Comparison of ENCODE assay signal across 1 cellular context in genomic region chr22:39520054-39520873, GRCh38.
TF ChIP-seq lines count a peak whose summit lies in the region.

TSS of gene ATF4 (plus strand) at chr22:39520562. CDS start at chr22:39521446, 884 bp downstream.

TF ChIP-seq in A549, 52 proteins besides CTCF, POLR2A, EP300 and RAD21 (continued from another document):
- TF ChIP-seq ESRRA (IDR thresholded peaks at IDR 0.05; ENCODE audit: borderline replicate concordance, low read length) (no peak), HOXB13 (CRISPR knock-in tag; IDR thresholded peaks at IDR 0.05; ENCODE audit: low read depth) (peak; percentile 23; the same call in 1 of the 2 replicates), RCOR1 (IDR thresholded peaks at IDR 0.05; ENCODE audit: low read depth, low read length) (no peak), CEBPB (IDR thresholded peaks at IDR 0.05) (no peak), FOSL2 (IDR thresholded peaks at IDR 0.05) (no peak), FOSL2 (CRISPR knock-in tag; IDR thresholded peaks at IDR 0.05) (peak; percentile 9; the same call in 1 of the 2 replicates), HDAC2 (IDR thresholded peaks at IDR 0.05) (no peak), CBX8 (IDR thresholded peaks at IDR 0.05) (peak; percentile 31; the same call in 1 of the 2 replicates), NFE2L2 (conservative IDR thresholded peaks at IDR 0.05; ENCODE audit: low read length) (no peak), CHD2 (IDR thresholded peaks at IDR 0.05; ENCODE audit: low read length, partially characterized antibody) (peak; percentile 90), ZFP36 (IDR thresholded peaks at IDR 0.05; ENCODE audit: borderline replicate concordance, partially characterized antibody) (no peak), MAFK (IDR thresholded peaks at IDR 0.05; ENCODE audit: partially characterized antibody) (no peak), HES2 (IDR thresholded peaks at IDR 0.05) (no peak), ZNF302 (CRISPR knock-in tag; IDR thresholded peaks at IDR 0.05) (no peak), ZSCAN20 (CRISPR knock-in tag; IDR thresholded peaks at IDR 0.05) (no peak), SMC3 (IDR thresholded peaks at IDR 0.05) (no peak), EHF (CRISPR knock-in tag; IDR thresholded peaks at IDR 0.05) (no peak; the same call in 1 of the 2 replicates), RNF2 (IDR thresholded peaks at IDR 0.05; ENCODE audit: borderline replicate concordance, low read depth) (no peak), MAX (IDR thresholded peaks at IDR 0.05) (peak; percentile 87), NR3C1 (IDR thresholded peaks at IDR 0.05) (no peak), KDM1A (IDR thresholded peaks at IDR 0.05; ENCODE audit: low read depth) (no peak), TFCP2L1 (CRISPR knock-in tag; IDR thresholded peaks at IDR 0.05) (no peak), FOSB (CRISPR knock-in tag; IDR thresholded peaks at IDR 0.05) (peak; percentile 60; the same call in 1 of the 2 replicates), CHD4 (IDR thresholded peaks at IDR 0.05; ENCODE audit: borderline replicate concordance) (no peak), TP53 (CRISPR knock-in tag; IDR thresholded peaks at IDR 0.05) (no peak), RFX5 (IDR thresholded peaks at IDR 0.05) (no peak), USF2 (IDR thresholded peaks at IDR 0.05) (peak; percentile 95)
- TF ChIP-seq, protein P1, sequence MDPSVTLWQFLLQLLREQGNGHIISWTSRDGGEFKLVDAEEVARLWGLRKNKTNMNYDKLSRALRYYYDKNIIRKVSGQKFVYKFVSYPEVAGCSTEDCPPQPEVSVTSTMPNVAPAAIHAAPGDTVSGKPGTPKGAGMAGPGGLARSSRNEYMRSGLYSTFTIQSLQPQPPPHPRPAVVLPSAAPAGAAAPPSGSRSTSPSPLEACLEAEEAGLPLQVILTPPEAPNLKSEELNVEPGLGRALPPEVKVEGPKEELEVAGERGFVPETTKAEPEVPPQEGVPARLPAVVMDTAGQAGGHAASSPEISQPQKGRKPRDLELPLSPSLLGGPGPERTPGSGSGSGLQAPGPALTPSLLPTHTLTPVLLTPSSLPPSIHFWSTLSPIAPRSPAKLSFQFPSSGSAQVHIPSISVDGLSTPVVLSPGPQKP (IDR thresholded peaks at IDR 0.05; ENCODE audit: low read depth, low read length): 0 out of 2 replicates have a peak, but pooled peaks have one; percentile 35
- TF ChIP-seq, protein P2, sequence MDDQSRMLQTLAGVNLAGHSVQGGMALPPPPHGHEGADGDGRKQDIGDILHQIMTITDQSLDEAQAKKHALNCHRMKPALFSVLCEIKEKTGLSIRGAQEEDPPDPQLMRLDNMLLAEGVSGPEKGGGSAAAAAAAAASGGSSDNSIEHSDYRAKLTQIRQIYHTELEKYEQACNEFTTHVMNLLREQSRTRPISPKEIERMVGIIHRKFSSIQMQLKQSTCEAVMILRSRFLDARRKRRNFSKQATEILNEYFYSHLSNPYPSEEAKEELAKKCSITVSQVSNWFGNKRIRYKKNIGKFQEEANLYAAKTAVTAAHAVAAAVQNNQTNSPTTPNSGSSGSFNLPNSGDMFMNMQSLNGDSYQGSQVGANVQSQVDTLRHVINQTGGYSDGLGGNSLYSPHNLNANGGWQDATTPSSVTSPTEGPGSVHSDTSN (IDR thresholded peaks at IDR 0.05): peak; percentile 88
- TF ChIP-seq, protein P3, sequence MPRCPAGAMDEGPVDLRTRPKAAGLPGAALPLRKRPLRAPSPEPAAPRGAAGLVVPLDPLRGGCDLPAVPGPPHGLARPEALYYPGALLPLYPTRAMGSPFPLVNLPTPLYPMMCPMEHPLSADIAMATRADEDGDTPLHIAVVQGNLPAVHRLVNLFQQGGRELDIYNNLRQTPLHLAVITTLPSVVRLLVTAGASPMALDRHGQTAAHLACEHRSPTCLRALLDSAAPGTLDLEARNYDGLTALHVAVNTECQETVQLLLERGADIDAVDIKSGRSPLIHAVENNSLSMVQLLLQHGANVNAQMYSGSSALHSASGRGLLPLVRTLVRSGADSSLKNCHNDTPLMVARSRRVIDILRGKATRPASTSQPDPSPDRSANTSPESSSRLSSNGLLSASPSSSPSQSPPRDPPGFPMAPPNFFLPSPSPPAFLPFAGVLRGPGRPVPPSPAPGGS (IDR thresholded peaks at IDR 0.05): peak; percentile 95
- TF ChIP-seq, protein P4, sequence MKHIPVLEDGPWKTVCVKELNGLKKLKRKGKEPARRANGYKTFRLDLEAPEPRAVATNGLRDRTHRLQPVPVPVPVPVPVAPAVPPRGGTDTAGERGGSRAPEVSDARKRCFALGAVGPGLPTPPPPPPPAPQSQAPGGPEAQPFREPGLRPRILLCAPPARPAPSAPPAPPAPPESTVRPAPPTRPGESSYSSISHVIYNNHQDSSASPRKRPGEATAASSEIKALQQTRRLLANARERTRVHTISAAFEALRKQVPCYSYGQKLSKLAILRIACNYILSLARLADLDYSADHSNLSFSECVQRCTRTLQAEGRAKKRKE (CRISPR knock-in tag; IDR thresholded peaks at IDR 0.05; ENCODE audit: low read depth): no peak
- TF ChIP-seq, protein P5, sequence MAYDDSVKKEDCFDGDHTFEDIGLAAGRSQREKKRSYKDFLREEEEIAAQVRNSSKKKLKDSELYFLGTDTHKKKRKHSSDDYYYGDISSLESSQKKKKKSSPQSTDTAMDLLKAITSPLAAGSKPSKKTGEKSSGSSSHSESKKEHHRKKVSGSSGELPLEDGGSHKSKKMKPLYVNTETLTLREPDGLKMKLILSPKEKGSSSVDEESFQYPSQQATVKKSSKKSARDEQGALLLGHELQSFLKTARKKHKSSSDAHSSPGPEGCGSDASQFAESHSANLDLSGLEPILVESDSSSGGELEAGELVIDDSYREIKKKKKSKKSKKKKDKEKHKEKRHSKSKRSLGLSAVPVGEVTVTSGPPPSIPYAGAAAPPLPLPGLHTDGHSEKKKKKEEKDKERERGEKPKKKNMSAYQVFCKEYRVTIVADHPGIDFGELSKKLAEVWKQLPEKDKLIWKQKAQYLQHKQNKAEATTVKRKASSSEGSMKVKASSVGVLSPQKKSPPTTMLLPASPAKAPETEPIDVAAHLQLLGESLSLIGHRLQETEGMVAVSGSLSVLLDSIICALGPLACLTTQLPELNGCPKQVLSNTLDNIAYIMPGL (CRISPR knock-in tag; IDR thresholded peaks at IDR 0.05; ENCODE audit: borderline replicate concordance): no peak
